ENCODE assay signal across 9 cellular contexts in genomic region chr4:146916479-146917076, GRCh38. TPM values are rescaled to one million over a fixed set of nuclear protein-coding genes. Genes with fewer than 3 reads are reported as not detected.
DNase-seq lines count a peak whose midpoint lies in the region; ATAC-seq, FAIRE-seq and TF ChIP-seq lines count a peak whose summit lies in the region.
"Had no signal": no experiment of that assay in that cellular context is flagged by ENCODE, and none has a peak within 500 bp of the region (broad histone marks: within the 10 kb centered on the region; RNA-seq: fewer than 3 reads in every experiment).

No MANE protein-coding gene starts in this region.

- ATAC-seq in Right ventricle myocardium superior (ENCODE audit: poor library complexity) (no peak), HG03469 (IDR thresholded peaks at IDR 0.05; ENCODE audit: unreplicated experiment) (peak; percentile 44), GM18909 (IDR thresholded peaks at IDR 0.05; ENCODE audit: poor library complexity, unreplicated experiment) (no peak)

- no peaks in the 10 kb centered on the region for H3K4me1 ChIP-seq in left ventricle myocardium inferior
- no peaks in the 10 kb centered on the region for H3K4me1 ChIP-seq in small intestine (ENCODE audit: control insufficient read depth in 2 of 2, insufficient read depth in 1 of 2, low read depth in 1 of 2, low read length in 1 of 2)

- H3K36me3 ChIP-seq in left ventricle myocardium inferior (no peaks in the 10 kb centered on the region), small intestine (ENCODE audit: control insufficient read depth in 2 of 2, insufficient read depth in 2 of 2, low read length in 2 of 2) (no peaks in the 10 kb centered on the region)

- intact Hi-C loops in left ventricle myocardium inferior (cut with micrococcal nuclease) = no loop called here
- intact Hi-C loops in Right ventricle myocardium superior (cut with DNase I) = loop anchor here (10.0 kb wide), 1 partner anchor 572 kb away; no protein-coding TSS in a partner anchor

- no peaks in the 10 kb centered on the region for H3K9me3 ChIP-seq in left ventricle myocardium inferior (replicated peaks)
- H3K9me3 ChIP-seq in small intestine (ENCODE audit: control insufficient read depth, low read depth) = no peaks in the 10 kb centered on the region

- H3K4me3 ChIP-seq in left ventricle myocardium inferior = no peak overlapping the region
- H3K4me3 ChIP-seq in fibroblast of pulmonary artery (replicated peaks; ENCODE audit: low read depth, low read length) = no peak overlapping the region
- H3K4me3 ChIP-seq in small intestine (ENCODE audit: low read depth in 1 of 2, low read length in 2 of 2) = no peak overlapping the region

- no peak overlapping the region for H3K27ac ChIP-seq in left ventricle myocardium inferior (replicated peaks)
- H3K27ac ChIP-seq in small intestine (ENCODE audit: low read depth in 1 of 2, low read length in 1 of 2) = no peak overlapping the region

- DNase-seq in left ventricle myocardium inferior = no peak
- no peak for DNase-seq in Right ventricle myocardium superior
- DNase-seq in SKM-1 (lab: John Stamatoyannopoulos, UW; ENCODE audit: unreplicated experiment) = peak; percentile 46
- DNase-seq in fibroblast of pulmonary artery (ENCODE audit: low read depth) = peak; percentile 72
- DNase-seq in small intestine = peak; percentile 27
- no peak for DNase-seq in activated naive CD4-positive, alpha-beta T cell treated with Interleukin-2 at 50 U/mL for 16 hours
- DNase-seq: stimulated activated naive B cell treated with anti-CD40 and anti-IgM and Interleukin-4, amounts not matched to agents 10 μg/mL and 1 μg/mL and 100 μg/mL, for 72 hours had no signal

- TF ChIP-seq CTCF in left ventricle myocardium inferior (IDR thresholded peaks at IDR 0.05; ENCODE audit: borderline replicate concordance) (peak; percentile 84), fibroblast of pulmonary artery (IDR thresholded peaks at IDR 0.05; ENCODE audit: low read length, missing control alignments) (peak; percentile 81)

- no peak for FAIRE-seq in small intestine (lab: Jason Lieb, UNC)

- H3K27me3 ChIP-seq in left ventricle myocardium inferior (ENCODE audit: low read depth) (peaks cover 35% of the 10 kb centered on the region), small intestine (ENCODE audit: control insufficient read depth in 2 of 2, insufficient read depth in 2 of 2, low read length in 2 of 2) (no peaks in the 10 kb centered on the region)

RNA-seq across cellular contexts. Expression of gene TTC29, which starts 29.1 kb away (rescaled TPM):
- total RNA-seq in left ventricle myocardium inferior = not detected
- total RNA-seq in Right ventricle myocardium superior = not detected
- polyA plus RNA-seq in small intestine = not detected

Comparison
In these comparisons a context has a peak if more than half of its experiments do, and no peak if none do; other contexts are left out.
1. DNase-seq: peak in SKM-1 (single experiment), fibroblast of pulmonary artery (single experiment) and small intestine (single experiment); none in left ventricle myocardium inferior (single experiment), Right ventricle myocardium superior (single experiment) and activated naive CD4-positive, alpha-beta T cell treated with Interleukin-2 at 50 U/mL for 16 hours (single experiment).